1 cellular context compared by ENCODE assay signal in genomic region chr7:154913645-154914579, GRCh38.
TF ChIP-seq lines count a peak whose summit lies in the region.

No MANE protein-coding gene starts in this region.

TF ChIP-seq in HepG2, 621 proteins besides CTCF, POLR2A, EP300 and RAD21 (continued from another document and continues in another):
- TF ChIP-seq ATF4 (CRISPR knock-in tag; IDR thresholded peaks at IDR 0.05) (no peak), MLXIP (CRISPR knock-in tag; IDR thresholded peaks at IDR 0.05; ENCODE audit: borderline replicate concordance) (no peak), IKZF1 (IDR thresholded peaks at IDR 0.05) (no peak), DNMT3B (CRISPR knock-in tag; conservative IDR thresholded peaks at IDR 0.05) (no peak), ZBTB43 (CRISPR knock-in tag; conservative IDR thresholded peaks at IDR 0.05) (0 out of 2 replicates have a peak, but pooled peaks have one; percentile 23), E2F2 (CRISPR knock-in tag; IDR thresholded peaks at IDR 0.05; ENCODE audit: borderline replicate concordance) (no peak), YY1 (IDR thresholded peaks at IDR 0.05; ENCODE audit: insufficient read depth, insufficient replicate concordance, low read depth, low read length) (no peak), MAFG (CRISPR knock-in tag; IDR thresholded peaks at IDR 0.05) (no peak), RARG (CRISPR knock-in tag; IDR thresholded peaks at IDR 0.05; ENCODE audit: low read depth) (no peak), MBD4 (IDR thresholded peaks at IDR 0.05; ENCODE audit: borderline replicate concordance, low read length) (no peak), ZBTB4 (CRISPR knock-in tag; IDR thresholded peaks at IDR 0.05; ENCODE audit: borderline replicate concordance) (peak; percentile 26; the same call in 1 of the 2 replicates), ZSCAN29 (CRISPR knock-in tag; conservative IDR thresholded peaks at IDR 0.05) (no peak), PAXIP1 (CRISPR knock-in tag; conservative IDR thresholded peaks at IDR 0.05) (peak; percentile 73; the same call in 1 of the 2 replicates), ZNF567 (CRISPR knock-in tag; IDR thresholded peaks at IDR 0.05; ENCODE audit: borderline replicate concordance) (no peak), ZNF737 (CRISPR knock-in tag; IDR thresholded peaks at IDR 0.05; ENCODE audit: borderline replicate concordance) (no peak), ZNF432 (CRISPR knock-in tag; IDR thresholded peaks at IDR 0.05; ENCODE audit: borderline replicate concordance) (no peak), USF2 (IDR thresholded peaks at IDR 0.05; ENCODE audit: low read depth, low read length) (no peak), USF2 (CRISPR knock-in tag; IDR thresholded peaks at IDR 0.05; ENCODE audit: borderline replicate concordance) (no peak), ZBTB44 (CRISPR knock-in tag; IDR thresholded peaks at IDR 0.05) (no peak), TFE3 (CRISPR knock-in tag; IDR thresholded peaks at IDR 0.05) (peak; percentile 66), KLF15 (CRISPR knock-in tag; IDR thresholded peaks at IDR 0.05; ENCODE audit: borderline replicate concordance) (no peak), HOXA5 (CRISPR knock-in tag; IDR thresholded peaks at IDR 0.05) (peak; percentile 66; the same call in 1 of the 2 replicates), HDAC2 (CRISPR knock-in tag; IDR thresholded peaks at IDR 0.05) (peak; percentile 80), ZNF784 (CRISPR knock-in tag; IDR thresholded peaks at IDR 0.05; ENCODE audit: borderline replicate concordance) (0 out of 2 replicates have a peak, but pooled peaks have one; percentile 42), ZBTB3 (CRISPR knock-in tag; IDR thresholded peaks at IDR 0.05; ENCODE audit: borderline replicate concordance, low read depth) (no peak), ZNF205 (CRISPR knock-in tag; IDR thresholded peaks at IDR 0.05) (peak; percentile 64; the same call in 1 of the 2 replicates), MTA1 (CRISPR knock-in tag; IDR thresholded peaks at IDR 0.05; ENCODE audit: borderline replicate concordance) (peak; percentile 67; the same call in 1 of the 2 replicates), ZNF761 (CRISPR knock-in tag; conservative IDR thresholded peaks at IDR 0.05) (0 out of 2 replicates have a peak, but pooled peaks have one; percentile 41), ZNF580 (CRISPR knock-in tag; IDR thresholded peaks at IDR 0.05; ENCODE audit: borderline replicate concordance, low read depth) (peak; percentile 64; the same call in 1 of the 2 replicates), ZNF552 (CRISPR knock-in tag; IDR thresholded peaks at IDR 0.05; ENCODE audit: borderline replicate concordance) (0 out of 2 replicates have a peak, but pooled peaks have one; percentile 42), ZKSCAN1 (IDR thresholded peaks at IDR 0.05; ENCODE audit: low read length) (no peak), BHLHE40 (IDR thresholded peaks at IDR 0.05; ENCODE audit: low read length) (no peak; the same call in 1 of the 2 replicates), NCOR1 (IDR thresholded peaks at IDR 0.05; ENCODE audit: borderline replicate concordance, low read length) (peak; percentile 70; the same call in 1 of the 2 replicates), ZNF772 (CRISPR knock-in tag; IDR thresholded peaks at IDR 0.05) (peak; percentile 79), ZNF747 (CRISPR knock-in tag; IDR thresholded peaks at IDR 0.05; ENCODE audit: borderline replicate concordance) (no peak), HCFC1 (IDR thresholded peaks at IDR 0.05; ENCODE audit: low read depth, low read length) (no peak), FOXM1 (CRISPR knock-in tag; IDR thresholded peaks at IDR 0.05) (no peak), SETDB1 (CRISPR knock-in tag; IDR thresholded peaks at IDR 0.05; ENCODE audit: borderline replicate concordance) (no peak), ZFX (CRISPR knock-in tag; IDR thresholded peaks at IDR 0.05; ENCODE audit: low read depth) (peak; percentile 86), ZNF589 (CRISPR knock-in tag; conservative IDR thresholded peaks at IDR 0.05) (no peak)
